Comparison of ENCODE assay signal across 3 cellular contexts in the genomic region with DNA sequence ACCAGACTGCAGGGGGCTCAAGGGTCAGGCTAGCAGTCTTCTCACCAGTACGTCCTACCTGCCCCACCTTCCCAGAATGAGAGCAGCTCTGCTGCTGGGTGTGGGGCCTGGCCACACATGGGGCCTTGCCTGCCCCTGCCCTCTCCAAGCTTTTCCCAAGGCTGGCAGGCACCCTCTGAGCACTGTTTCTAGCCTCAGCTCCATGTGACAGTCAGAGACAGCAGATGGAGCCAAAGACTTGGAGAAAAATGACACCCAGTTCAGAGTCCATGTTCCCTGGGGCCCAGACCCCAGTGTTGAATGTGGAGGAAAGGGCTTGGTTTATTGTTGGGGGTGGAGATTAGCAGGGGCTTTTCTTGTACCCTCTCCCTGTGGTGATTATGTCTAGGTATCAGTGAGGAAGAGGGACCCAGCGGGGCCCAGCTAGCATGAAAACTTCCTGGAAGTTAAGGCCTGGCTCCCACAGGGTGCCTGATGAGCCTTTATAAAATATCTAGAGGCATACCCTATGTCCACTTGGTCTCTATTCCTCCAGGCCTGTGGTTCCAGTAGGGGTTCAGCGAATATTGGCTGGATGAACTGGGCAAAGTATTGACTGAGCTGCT.
TF ChIP-seq lines count a peak whose summit lies in the region.

No MANE protein-coding gene starts in this region.

TF ChIP-seq in HEK293, 187 proteins besides CTCF, POLR2A, EP300 and RAD21 (continued from another document):
- no peak for TF ChIP-seq ZNF202 (tag by site-specific recombination; IDR thresholded peaks at IDR 0.05; ENCODE audit: borderline replicate concordance)
TF ChIP-seq in HEK293: peak in this region for 1.

TF ChIP-seq in SK-N-SH treated with all-trans-retinoic acid at 6 μM for 48 hours, 23 proteins besides CTCF, POLR2A, EP300 and RAD21 (continued from another document):
- TF ChIP-seq, protein P1, sequence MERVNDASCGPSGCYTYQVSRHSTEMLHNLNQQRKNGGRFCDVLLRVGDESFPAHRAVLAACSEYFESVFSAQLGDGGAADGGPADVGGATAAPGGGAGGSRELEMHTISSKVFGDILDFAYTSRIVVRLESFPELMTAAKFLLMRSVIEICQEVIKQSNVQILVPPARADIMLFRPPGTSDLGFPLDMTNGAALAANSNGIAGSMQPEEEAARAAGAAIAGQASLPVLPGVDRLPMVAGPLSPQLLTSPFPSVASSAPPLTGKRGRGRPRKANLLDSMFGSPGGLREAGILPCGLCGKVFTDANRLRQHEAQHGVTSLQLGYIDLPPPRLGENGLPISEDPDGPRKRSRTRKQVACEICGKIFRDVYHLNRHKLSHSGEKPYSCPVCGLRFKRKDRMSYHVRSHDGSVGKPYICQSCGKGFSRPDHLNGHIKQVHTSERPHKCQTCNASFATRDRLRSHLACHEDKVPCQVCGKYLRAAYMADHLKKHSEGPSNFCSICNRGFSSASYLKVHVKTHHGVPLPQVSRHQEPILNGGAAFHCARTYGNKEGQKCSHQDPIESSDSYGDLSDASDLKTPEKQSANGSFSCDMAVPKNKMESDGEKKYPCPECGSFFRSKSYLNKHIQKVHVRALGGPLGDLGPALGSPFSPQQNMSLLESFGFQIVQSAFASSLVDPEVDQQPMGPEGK (CRISPR knock-in tag; IDR thresholded peaks at IDR 0.05; ENCODE audit: borderline replicate concordance), result no peak
- TF ChIP-seq TCF4 (CRISPR knock-in tag; IDR thresholded peaks at IDR 0.05; ENCODE audit: borderline replicate concordance), result no peak
- TF ChIP-seq BACH2 (CRISPR knock-in tag; IDR thresholded peaks at IDR 0.05; ENCODE audit: borderline replicate concordance), result no peak
- TF ChIP-seq CSDC2 (CRISPR knock-in tag; IDR thresholded peaks at IDR 0.05), result no peak
- no peak for TF ChIP-seq RARB (CRISPR knock-in tag; IDR thresholded peaks at IDR 0.05)
- no peak for TF ChIP-seq POU6F1 (CRISPR knock-in tag; IDR thresholded peaks at IDR 0.05; ENCODE audit: borderline replicate concordance, low read depth)
- no peak for TF ChIP-seq ZFP30 (CRISPR knock-in tag; IDR thresholded peaks at IDR 0.05)

TF ChIP-seq in HepG2, 621 proteins besides CTCF, POLR2A, EP300 and RAD21 (continues in another document):
- TF ChIP-seq MLX (CRISPR knock-in tag; IDR thresholded peaks at IDR 0.05) (no peak), ZNF432 (CRISPR knock-in tag; IDR thresholded peaks at IDR 0.05; ENCODE audit: borderline replicate concordance) (no peak), BCL6 (CRISPR knock-in tag; IDR thresholded peaks at IDR 0.05) (no peak), ZNF644 (CRISPR knock-in tag; IDR thresholded peaks at IDR 0.05; ENCODE audit: low read depth) (no peak), CBX2 (IDR thresholded peaks at IDR 0.05; ENCODE audit: low read depth, low read length) (no peak), CBX2 (CRISPR knock-in tag; IDR thresholded peaks at IDR 0.05; ENCODE audit: low read depth) (no peak), FOXA3 (CRISPR knock-in tag; IDR thresholded peaks at IDR 0.05) (0 out of 2 replicates have a peak, but pooled peaks have one; percentile 29), SMYD3 (CRISPR knock-in tag; IDR thresholded peaks at IDR 0.05) (no peak), NCOA1 (CRISPR knock-in tag; IDR thresholded peaks at IDR 0.05) (no peak), ZNF547 (CRISPR knock-in tag; IDR thresholded peaks at IDR 0.05) (no peak), SIX4 (CRISPR knock-in tag; IDR thresholded peaks at IDR 0.05) (0 out of 2 replicates have a peak, but pooled peaks have one; percentile 57), NAIF1 (CRISPR knock-in tag; IDR thresholded peaks at IDR 0.05; ENCODE audit: borderline replicate concordance) (no peak), EED (CRISPR knock-in tag; IDR thresholded peaks at IDR 0.05) (no peak), NR2F6 (IDR thresholded peaks at IDR 0.05) (no peak), NR2F6 (CRISPR knock-in tag; IDR thresholded peaks at IDR 0.05) (peak; percentile 46), EEA1 (CRISPR knock-in tag; IDR thresholded peaks at IDR 0.05; ENCODE audit: borderline replicate concordance) (no peak), RAD51 (IDR thresholded peaks at IDR 0.05; ENCODE audit: borderline replicate concordance) (no peak), RFX3 (CRISPR knock-in tag; IDR thresholded peaks at IDR 0.05) (no peak), E2F1 (CRISPR knock-in tag; IDR thresholded peaks at IDR 0.05) (no peak), ATM (IDR thresholded peaks at IDR 0.05; ENCODE audit: borderline replicate concordance) (no peak), SAP130 (CRISPR knock-in tag; IDR thresholded peaks at IDR 0.05; ENCODE audit: low read depth) (peak; percentile 36; the same call in 1 of the 2 replicates), RARG (CRISPR knock-in tag; IDR thresholded peaks at IDR 0.05; ENCODE audit: low read depth) (no peak), DMAP1 (CRISPR knock-in tag; IDR thresholded peaks at IDR 0.05) (no peak), YY1 (IDR thresholded peaks at IDR 0.05; ENCODE audit: insufficient read depth, insufficient replicate concordance, low read depth, low read length) (no peak), GTF2F1 (IDR thresholded peaks at IDR 0.05; ENCODE audit: low read length) (no peak), SIX1 (CRISPR knock-in tag; IDR thresholded peaks at IDR 0.05; ENCODE audit: borderline replicate concordance) (peak; percentile 29; the same call in 1 of the 2 replicates), SRSF1 (optimal IDR thresholded peaks at IDR 0.05; ENCODE audit: low read depth, low read length) (no peak), ZNF343 (CRISPR knock-in tag; IDR thresholded peaks at IDR 0.05) (no peak), MED1 (CRISPR knock-in tag; IDR thresholded peaks at IDR 0.05) (peak; percentile 19; the same call in 1 of the 2 replicates), ZNF205 (CRISPR knock-in tag; IDR thresholded peaks at IDR 0.05) (no peak), MTF2 (CRISPR knock-in tag; IDR thresholded peaks at IDR 0.05; ENCODE audit: borderline replicate concordance) (no peak), SP1 (IDR thresholded peaks at IDR 0.05) (no peak), SP1 (CRISPR knock-in tag; IDR thresholded peaks at IDR 0.05) (no peak), KDM5B (CRISPR knock-in tag; IDR thresholded peaks at IDR 0.05; ENCODE audit: borderline replicate concordance) (no peak), SP2 (CRISPR knock-in tag; IDR thresholded peaks at IDR 0.05) (no peak), ZIK1 (CRISPR knock-in tag; IDR thresholded peaks at IDR 0.05; ENCODE audit: borderline replicate concordance, low read depth) (no peak), NR2C2 (CRISPR knock-in tag; IDR thresholded peaks at IDR 0.05; ENCODE audit: borderline replicate concordance) (no peak), FOXO4 (CRISPR knock-in tag; conservative IDR thresholded peaks at IDR 0.05) (no peak), FOXA1 (IDR thresholded peaks at IDR 0.05) (no peak), FOXA1 (CRISPR knock-in tag; IDR thresholded peaks at IDR 0.05) (no peak), ZNF33A (CRISPR knock-in tag; IDR thresholded peaks at IDR 0.05; ENCODE audit: borderline replicate concordance) (no peak), KLF11 (CRISPR knock-in tag; IDR thresholded peaks at IDR 0.05) (no peak), JUN (CRISPR knock-in tag; IDR thresholded peaks at IDR 0.05) (no peak), TAF1 (CRISPR knock-in tag; IDR thresholded peaks at IDR 0.05) (no peak)
- TF ChIP-seq, protein P2, sequence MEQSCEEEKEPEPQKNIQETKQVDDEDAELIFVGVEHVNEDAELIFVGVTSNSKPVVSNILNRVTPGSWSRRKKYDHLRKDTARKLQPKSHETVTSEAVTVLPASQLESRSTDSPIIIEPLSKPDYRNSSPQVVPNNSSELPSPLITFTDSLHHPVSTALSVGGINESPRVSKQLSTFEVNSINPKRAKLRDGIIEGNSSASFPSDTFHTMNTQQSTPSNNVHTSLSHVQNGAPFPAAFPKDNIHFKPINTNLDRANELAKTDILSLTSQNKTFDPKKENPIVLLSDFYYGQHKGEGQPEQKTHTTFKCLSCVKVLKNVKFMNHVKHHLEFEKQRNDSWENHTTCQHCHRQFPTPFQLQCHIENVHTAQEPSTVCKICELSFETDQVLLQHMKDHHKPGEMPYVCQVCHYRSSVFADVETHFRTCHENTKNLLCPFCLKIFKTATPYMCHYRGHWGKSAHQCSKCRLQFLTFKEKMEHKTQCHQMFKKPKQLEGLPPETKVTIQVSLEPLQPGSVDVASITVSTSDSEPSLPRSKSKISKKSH (CRISPR knock-in tag; IDR thresholded peaks at IDR 0.05; ENCODE audit: borderline replicate concordance), result no peak
- TF ChIP-seq, protein P3, sequence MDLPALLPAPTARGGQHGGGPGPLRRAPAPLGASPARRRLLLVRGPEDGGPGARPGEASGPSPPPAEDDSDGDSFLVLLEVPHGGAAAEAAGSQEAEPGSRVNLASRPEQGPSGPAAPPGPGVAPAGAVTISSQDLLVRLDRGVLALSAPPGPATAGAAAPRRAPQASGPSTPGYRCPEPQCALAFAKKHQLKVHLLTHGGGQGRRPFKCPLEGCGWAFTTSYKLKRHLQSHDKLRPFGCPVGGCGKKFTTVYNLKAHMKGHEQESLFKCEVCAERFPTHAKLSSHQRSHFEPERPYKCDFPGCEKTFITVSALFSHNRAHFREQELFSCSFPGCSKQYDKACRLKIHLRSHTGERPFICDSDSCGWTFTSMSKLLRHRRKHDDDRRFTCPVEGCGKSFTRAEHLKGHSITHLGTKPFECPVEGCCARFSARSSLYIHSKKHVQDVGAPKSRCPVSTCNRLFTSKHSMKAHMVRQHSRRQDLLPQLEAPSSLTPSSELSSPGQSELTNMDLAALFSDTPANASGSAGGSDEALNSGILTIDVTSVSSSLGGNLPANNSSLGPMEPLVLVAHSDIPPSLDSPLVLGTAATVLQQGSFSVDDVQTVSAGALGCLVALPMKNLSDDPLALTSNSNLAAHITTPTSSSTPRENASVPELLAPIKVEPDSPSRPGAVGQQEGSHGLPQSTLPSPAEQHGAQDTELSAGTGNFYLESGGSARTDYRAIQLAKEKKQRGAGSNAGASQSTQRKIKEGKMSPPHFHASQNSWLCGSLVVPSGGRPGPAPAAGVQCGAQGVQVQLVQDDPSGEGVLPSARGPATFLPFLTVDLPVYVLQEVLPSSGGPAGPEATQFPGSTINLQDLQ (CRISPR knock-in tag; IDR thresholded peaks at IDR 0.05), result no peak
- TF ChIP-seq, protein P4, sequence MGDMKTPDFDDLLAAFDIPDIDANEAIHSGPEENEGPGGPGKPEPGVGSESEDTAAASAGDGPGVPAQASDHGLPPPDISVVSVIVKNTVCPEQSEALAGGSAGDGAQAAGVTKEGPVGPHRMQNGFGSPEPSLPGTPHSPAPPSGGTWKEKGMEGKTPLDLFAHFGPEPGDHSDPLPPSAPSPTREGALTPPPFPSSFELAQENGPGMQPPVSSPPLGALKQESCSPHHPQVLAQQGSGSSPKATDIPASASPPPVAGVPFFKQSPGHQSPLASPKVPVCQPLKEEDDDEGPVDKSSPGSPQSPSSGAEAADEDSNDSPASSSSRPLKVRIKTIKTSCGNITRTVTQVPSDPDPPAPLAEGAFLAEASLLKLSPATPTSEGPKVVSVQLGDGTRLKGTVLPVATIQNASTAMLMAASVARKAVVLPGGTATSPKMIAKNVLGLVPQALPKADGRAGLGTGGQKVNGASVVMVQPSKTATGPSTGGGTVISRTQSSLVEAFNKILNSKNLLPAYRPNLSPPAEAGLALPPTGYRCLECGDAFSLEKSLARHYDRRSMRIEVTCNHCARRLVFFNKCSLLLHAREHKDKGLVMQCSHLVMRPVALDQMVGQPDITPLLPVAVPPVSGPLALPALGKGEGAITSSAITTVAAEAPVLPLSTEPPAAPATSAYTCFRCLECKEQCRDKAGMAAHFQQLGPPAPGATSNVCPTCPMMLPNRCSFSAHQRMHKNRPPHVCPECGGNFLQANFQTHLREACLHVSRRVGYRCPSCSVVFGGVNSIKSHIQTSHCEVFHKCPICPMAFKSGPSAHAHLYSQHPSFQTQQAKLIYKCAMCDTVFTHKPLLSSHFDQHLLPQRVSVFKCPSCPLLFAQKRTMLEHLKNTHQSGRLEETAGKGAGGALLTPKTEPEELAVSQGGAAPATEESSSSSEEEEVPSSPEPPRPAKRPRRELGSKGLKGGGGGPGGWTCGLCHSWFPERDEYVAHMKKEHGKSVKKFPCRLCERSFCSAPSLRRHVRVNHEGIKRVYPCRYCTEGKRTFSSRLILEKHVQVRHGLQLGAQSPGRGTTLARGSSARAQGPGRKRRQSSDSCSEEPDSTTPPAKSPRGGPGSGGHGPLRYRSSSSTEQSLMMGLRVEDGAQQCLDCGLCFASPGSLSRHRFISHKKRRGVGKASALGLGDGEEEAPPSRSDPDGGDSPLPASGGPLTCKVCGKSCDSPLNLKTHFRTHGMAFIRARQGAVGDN (CRISPR knock-in tag; IDR thresholded peaks at IDR 0.05), result peak; percentile 56
- TF ChIP-seq, protein P5, sequence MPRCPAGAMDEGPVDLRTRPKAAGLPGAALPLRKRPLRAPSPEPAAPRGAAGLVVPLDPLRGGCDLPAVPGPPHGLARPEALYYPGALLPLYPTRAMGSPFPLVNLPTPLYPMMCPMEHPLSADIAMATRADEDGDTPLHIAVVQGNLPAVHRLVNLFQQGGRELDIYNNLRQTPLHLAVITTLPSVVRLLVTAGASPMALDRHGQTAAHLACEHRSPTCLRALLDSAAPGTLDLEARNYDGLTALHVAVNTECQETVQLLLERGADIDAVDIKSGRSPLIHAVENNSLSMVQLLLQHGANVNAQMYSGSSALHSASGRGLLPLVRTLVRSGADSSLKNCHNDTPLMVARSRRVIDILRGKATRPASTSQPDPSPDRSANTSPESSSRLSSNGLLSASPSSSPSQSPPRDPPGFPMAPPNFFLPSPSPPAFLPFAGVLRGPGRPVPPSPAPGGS (CRISPR knock-in tag; IDR thresholded peaks at IDR 0.05), result no peak
